11 cellular contexts compared by ENCODE assay signal in the genomic region with DNA sequence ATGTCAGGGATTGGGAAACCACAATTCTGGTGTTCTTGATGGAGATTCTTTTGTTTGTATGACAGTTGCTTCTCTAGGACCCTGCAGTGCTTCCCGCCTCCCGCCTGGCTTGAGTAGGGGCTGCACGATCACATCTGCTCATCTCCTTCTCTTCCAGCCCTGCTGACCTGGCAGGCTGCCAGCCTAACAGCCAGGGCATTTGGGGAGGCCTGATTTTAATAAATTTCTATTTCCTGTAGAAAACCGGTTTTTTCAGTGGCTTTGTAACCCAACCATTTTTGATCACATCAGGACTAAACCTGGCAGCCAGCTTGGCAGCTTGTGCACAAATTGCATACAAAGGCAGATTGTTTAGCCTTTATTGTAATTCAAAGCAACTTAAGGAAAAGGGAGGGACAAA.
DNase-seq lines count a peak whose midpoint lies in the region; ATAC-seq and TF ChIP-seq lines count a peak whose summit lies in the region.
"Had no signal": no experiment of that assay in that cellular context is flagged by ENCODE, and none has a peak within 500 bp of the region (broad histone marks: within the 10 kb centered on the region; RNA-seq: fewer than 3 reads in every experiment).

No MANE protein-coding gene starts in this region.

- no peaks in the 10 kb centered on the region for H3K36me3 Mint-ChIP-seq in nephron progenitor cell (ENCODE audit: low read depth)

- TF ChIP-seq RAD21 in Ishikawa (IDR thresholded peaks at IDR 0.05; ENCODE audit: low read depth), result no peak

- H3K4me1 ChIP-seq in upper lobe of right lung, result no peaks in the 10 kb centered on the region

- no peaks in the 10 kb centered on the region for H3K27me3 ChIP-seq in upper lobe of right lung
- H3K27me3 ChIP-seq: esophagus squamous epithelium had no signal

- TF ChIP-seq EP300 in Ishikawa (IDR thresholded peaks at IDR 0.05; ENCODE audit: borderline replicate concordance), result no peak; the same call in 1 of the 2 replicates

- H3K9me3 ChIP-seq in upper lobe of right lung, result no peaks in the 10 kb centered on the region
- H3K9me3 ChIP-seq: esophagus squamous epithelium had no signal

- DNase-seq in NCI-H345 (lab: John Stamatoyannopoulos, UW) (peak; percentile 87), cerebellum (ENCODE audit: low spot score) (peak; percentile 2), renal cortical epithelial cell (ENCODE audit: low read depth) (peak; percentile 11), nephron progenitor cell (no peak), upper lobe of right lung (no peak)
- DNase-seq in activated T-cell treated with anti-CD3 and anti-CD28 coated beads, Interleukin-2, amount 50 U/mL, for 1 hour, result no peak
- DNase-seq: esophagus squamous epithelium, GM23248, kidney glomerular epithelial cell, T-helper 17 cell had no signal

- TF ChIP-seq CTCF in nephron progenitor cell (IDR thresholded peaks at IDR 0.05), result no peak
- TF ChIP-seq CTCF in upper lobe of right lung (IDR thresholded peaks at IDR 0.05), result no peak

- no peak overlapping the region for H3K27ac ChIP-seq in upper lobe of right lung
- H3K27ac ChIP-seq: GM23248 had no signal

- no peaks in the 10 kb centered on the region for H3K9me3 Mint-ChIP-seq in nephron progenitor cell

- H3K4me1 Mint-ChIP-seq in nephron progenitor cell, result peaks cover 9% of the 10 kb centered on the region
- H3K4me1 Mint-ChIP-seq: T-helper 17 cell had no signal

- no peak overlapping the region for H3K4me3 ChIP-seq in upper lobe of right lung
- H3K4me3 ChIP-seq: esophagus squamous epithelium, GM23248 had no signal

- H3K36me3 ChIP-seq in upper lobe of right lung, result no peaks in the 10 kb centered on the region
- H3K36me3 ChIP-seq: esophagus squamous epithelium had no signal

- H3K27ac Mint-ChIP-seq in nephron progenitor cell, result no peak overlapping the region
- H3K27ac Mint-ChIP-seq: T-helper 17 cell had no signal

- no peak for ATAC-seq in upper lobe of right lung
- ATAC-seq: T-helper 17 cell had no signal

- no peak overlapping the region for H3K4me3 Mint-ChIP-seq in nephron progenitor cell
- H3K4me3 Mint-ChIP-seq: T-helper 17 cell had no signal

- no peaks in the 10 kb centered on the region for H3K27me3 Mint-ChIP-seq in nephron progenitor cell (ENCODE audit: low read depth, poor library complexity)

- intact Hi-C loops in upper lobe of right lung (cut with DNase I), result no loop called here

TF ChIP-seq in Ishikawa, 13 proteins besides CTCF, POLR2A, EP300 and RAD21:
- TF ChIP-seq ZBTB7A (IDR thresholded peaks at IDR 0.05; ENCODE audit: low read depth) (no peak; the same call in 1 of the 2 replicates), TAF1 (IDR thresholded peaks at IDR 0.05; ENCODE audit: low read depth) (no peak), TCF12 (IDR thresholded peaks at IDR 0.05; ENCODE audit: low read depth) (0 out of 2 replicates have a peak, but pooled peaks have one; percentile 46), NFIC (IDR thresholded peaks at IDR 0.05) (peak; percentile 94), TEAD4 (IDR thresholded peaks at IDR 0.05) (peak; percentile 28; the same call in 1 of the 2 replicates), CREB1 (IDR thresholded peaks at IDR 0.05; ENCODE audit: low read depth) (no peak), FOXM1 (IDR thresholded peaks at IDR 0.05; ENCODE audit: borderline replicate concordance, low read depth) (no peak), YY1 (IDR thresholded peaks at IDR 0.05; ENCODE audit: low read depth) (no peak), CEBPB (IDR thresholded peaks at IDR 0.05) (no peak), EGR1 (IDR thresholded peaks at IDR 0.05) (no peak)
- TF ChIP-seq, protein P1, sequence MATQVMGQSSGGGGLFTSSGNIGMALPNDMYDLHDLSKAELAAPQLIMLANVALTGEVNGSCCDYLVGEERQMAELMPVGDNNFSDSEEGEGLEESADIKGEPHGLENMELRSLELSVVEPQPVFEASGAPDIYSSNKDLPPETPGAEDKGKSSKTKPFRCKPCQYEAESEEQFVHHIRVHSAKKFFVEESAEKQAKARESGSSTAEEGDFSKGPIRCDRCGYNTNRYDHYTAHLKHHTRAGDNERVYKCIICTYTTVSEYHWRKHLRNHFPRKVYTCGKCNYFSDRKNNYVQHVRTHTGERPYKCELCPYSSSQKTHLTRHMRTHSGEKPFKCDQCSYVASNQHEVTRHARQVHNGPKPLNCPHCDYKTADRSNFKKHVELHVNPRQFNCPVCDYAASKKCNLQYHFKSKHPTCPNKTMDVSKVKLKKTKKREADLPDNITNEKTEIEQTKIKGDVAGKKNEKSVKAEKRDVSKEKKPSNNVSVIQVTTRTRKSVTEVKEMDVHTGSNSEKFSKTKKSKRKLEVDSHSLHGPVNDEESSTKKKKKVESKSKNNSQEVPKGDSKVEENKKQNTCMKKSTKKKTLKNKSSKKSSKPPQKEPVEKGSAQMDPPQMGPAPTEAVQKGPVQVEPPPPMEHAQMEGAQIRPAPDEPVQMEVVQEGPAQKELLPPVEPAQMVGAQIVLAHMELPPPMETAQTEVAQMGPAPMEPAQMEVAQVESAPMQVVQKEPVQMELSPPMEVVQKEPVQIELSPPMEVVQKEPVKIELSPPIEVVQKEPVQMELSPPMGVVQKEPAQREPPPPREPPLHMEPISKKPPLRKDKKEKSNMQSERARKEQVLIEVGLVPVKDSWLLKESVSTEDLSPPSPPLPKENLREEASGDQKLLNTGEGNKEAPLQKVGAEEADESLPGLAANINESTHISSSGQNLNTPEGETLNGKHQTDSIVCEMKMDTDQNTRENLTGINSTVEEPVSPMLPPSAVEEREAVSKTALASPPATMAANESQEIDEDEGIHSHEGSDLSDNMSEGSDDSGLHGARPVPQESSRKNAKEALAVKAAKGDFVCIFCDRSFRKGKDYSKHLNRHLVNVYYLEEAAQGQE (IDR thresholded peaks at IDR 0.05; ENCODE audit: low read depth), result no peak
- TF ChIP-seq, protein P2, sequence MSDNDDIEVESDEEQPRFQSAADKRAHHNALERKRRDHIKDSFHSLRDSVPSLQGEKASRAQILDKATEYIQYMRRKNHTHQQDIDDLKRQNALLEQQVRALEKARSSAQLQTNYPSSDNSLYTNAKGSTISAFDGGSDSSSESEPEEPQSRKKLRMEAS (IDR thresholded peaks at IDR 0.05), result peak; percentile 39
- TF ChIP-seq, protein P3, sequence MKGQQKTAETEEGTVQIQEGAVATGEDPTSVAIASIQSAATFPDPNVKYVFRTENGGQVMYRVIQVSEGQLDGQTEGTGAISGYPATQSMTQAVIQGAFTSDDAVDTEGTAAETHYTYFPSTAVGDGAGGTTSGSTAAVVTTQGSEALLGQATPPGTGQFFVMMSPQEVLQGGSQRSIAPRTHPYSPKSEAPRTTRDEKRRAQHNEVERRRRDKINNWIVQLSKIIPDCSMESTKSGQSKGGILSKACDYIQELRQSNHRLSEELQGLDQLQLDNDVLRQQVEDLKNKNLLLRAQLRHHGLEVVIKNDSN (IDR thresholded peaks at IDR 0.05), result no peak
TF ChIP-seq in Ishikawa: peak in this region for 4.

Comparison
In these comparisons a context has a peak if more than half of its experiments do, and no peak if none do; other contexts are left out.
1. DNase-seq: peak in NCI-H345 (single experiment), cerebellum (single experiment) and renal cortical epithelial cell (single experiment); none in nephron progenitor cell (single experiment), upper lobe of right lung (single experiment) and activated T-cell treated with anti-CD3 and anti-CD28 coated beads, Interleukin-2, amount 50 U/mL, for 1 hour (single experiment).